In the genomic region with DNA sequence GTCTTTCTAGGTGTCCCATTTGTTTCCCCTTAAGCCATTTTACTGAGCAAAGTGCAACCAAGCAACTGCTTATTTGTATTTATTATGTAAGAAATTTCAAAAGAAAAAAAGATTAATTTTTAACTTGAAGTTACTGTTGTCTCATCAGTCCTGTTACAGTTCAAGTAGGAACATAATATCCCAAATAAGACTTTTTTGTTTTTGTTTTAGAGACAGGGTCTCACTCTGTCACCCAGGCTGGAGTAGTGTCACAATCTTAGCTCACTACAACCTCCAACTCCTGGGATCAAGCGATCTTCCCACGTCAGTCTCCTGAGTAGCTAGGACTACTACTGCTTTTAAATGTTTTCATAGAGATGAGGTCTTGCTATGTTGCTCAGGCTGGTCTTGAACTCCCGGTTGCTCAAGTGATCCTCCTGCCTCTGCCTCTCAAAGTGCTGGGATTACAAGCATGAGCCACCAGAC, we compare ENCODE assay signal across 25 cellular contexts.
"Had no signal": no experiment of that assay in that cellular context is flagged by ENCODE, and none has a peak within 500 bp of the region (broad histone marks: within the 10 kb centered on the region; RNA-seq: fewer than 3 reads in every experiment).

No MANE protein-coding gene starts in this region.

- H3K36me3 ChIP-seq: gastrocnemius medialis, prostate gland, thoracic aorta, upper lobe of right lung, uterus had no signal

- DNase-seq: dorsolateral prefrontal cortex; effector CD4-positive, alpha-beta T cell; endodermal cell; gastrocnemius medialis; head of caudate nucleus; hippocampal formation; kidney glomerular epithelial cell; left colon; left ventricle myocardium superior; natural killer cell; right cardiac atrium; stimulated activated CD4-positive, alpha-beta T cell treated with anti-CD3 and anti-CD28 coated beads, Interleukin-15, amount 100 ng/mL, for 24 hours; stimulated activated CD4-positive, alpha-beta T cell treated with anti-CD3 and anti-CD28 coated beads, Interleukin-2, amount 100 ng/mL, for 48 hours; stimulated activated naive B cell treated with anti-CD40 and anti-IgM and Interleukin-4, amounts not matched to agents 10 μg/mL and 1 μg/mL and 100 μg/mL, for 72 hours; upper lobe of right lung; uterus had no signal

- H3K9me3 Mint-ChIP-seq: endodermal cell; memory B cell; natural killer cell; neural crest cell; stimulated activated naive B cell treated with anti-CD40 and anti-IgM and Interleukin-4, amounts not matched to agents 10 μg/mL and 1 μg/mL and 100 μg/mL, for 72 hours; stimulated activated naive CD8-positive, alpha-beta T cell treated with anti-CD3 and anti-CD28 coated beads, Interleukin-15, Interleukin-2, amounts not matched to agents 100 ng/mL and 50 ng/mL, for 24 hours had no signal

- ATAC-seq: gastrocnemius medialis; left colon; left ventricle myocardium superior; natural killer cell; right cardiac atrium; stimulated activated naive B cell treated with anti-CD40 and anti-IgM and Interleukin-4, amounts not matched to agents 10 μg/mL and 1 μg/mL and 100 μg/mL, for 72 hours; upper lobe of right lung had no signal

- H3K27me3 Mint-ChIP-seq: memory B cell; stimulated activated naive B cell treated with anti-CD40 and anti-IgM and Interleukin-4, amounts not matched to agents 10 μg/mL and 1 μg/mL and 100 μg/mL, for 72 hours; stimulated activated naive CD8-positive, alpha-beta T cell treated with anti-CD3 and anti-CD28 coated beads, Interleukin-15, Interleukin-2, amounts not matched to agents 100 ng/mL and 50 ng/mL, for 24 hours had no signal

- H3K36me3 Mint-ChIP-seq: memory B cell, natural killer cell had no signal

- H3K9me3 ChIP-seq: gastrocnemius medialis, prostate gland, thoracic aorta, tibial nerve, upper lobe of right lung, uterus had no signal

- H3K4me1 Mint-ChIP-seq: memory B cell; natural killer cell; neural crest cell; stimulated activated naive B cell treated with anti-CD40 and anti-IgM and Interleukin-4, amounts not matched to agents 10 μg/mL and 1 μg/mL and 100 μg/mL, for 72 hours had no signal

- H3K4me3 ChIP-seq: dorsolateral prefrontal cortex, gastrocnemius medialis, lung, prostate gland, skin epidermis, thoracic aorta, tibial nerve, upper lobe of right lung, uterus had no signal

- H3K27me3 ChIP-seq: dorsolateral prefrontal cortex, gastrocnemius medialis, tibial nerve, upper lobe of right lung, uterus had no signal

- H3K27ac ChIP-seq: dorsolateral prefrontal cortex, epithelial cell of prostate, gastrocnemius medialis, prostate gland, skin epidermis, thoracic aorta, tibial nerve, upper lobe of right lung, uterus had no signal

- H3K27ac Mint-ChIP-seq: endodermal cell; memory B cell; natural killer cell; stimulated activated naive B cell treated with anti-CD40 and anti-IgM and Interleukin-4, amounts not matched to agents 10 μg/mL and 1 μg/mL and 100 μg/mL, for 72 hours; stimulated activated naive CD8-positive, alpha-beta T cell treated with anti-CD3 and anti-CD28 coated beads, Interleukin-15, Interleukin-2, amounts not matched to agents 100 ng/mL and 50 ng/mL, for 24 hours had no signal

- H3K4me3 Mint-ChIP-seq: endodermal cell; memory B cell; natural killer cell; neural crest cell; stimulated activated naive B cell treated with anti-CD40 and anti-IgM and Interleukin-4, amounts not matched to agents 10 μg/mL and 1 μg/mL and 100 μg/mL, for 72 hours; stimulated activated naive CD8-positive, alpha-beta T cell treated with anti-CD3 and anti-CD28 coated beads, Interleukin-15, Interleukin-2, amounts not matched to agents 100 ng/mL and 50 ng/mL, for 24 hours had no signal
